In the genomic region with DNA sequence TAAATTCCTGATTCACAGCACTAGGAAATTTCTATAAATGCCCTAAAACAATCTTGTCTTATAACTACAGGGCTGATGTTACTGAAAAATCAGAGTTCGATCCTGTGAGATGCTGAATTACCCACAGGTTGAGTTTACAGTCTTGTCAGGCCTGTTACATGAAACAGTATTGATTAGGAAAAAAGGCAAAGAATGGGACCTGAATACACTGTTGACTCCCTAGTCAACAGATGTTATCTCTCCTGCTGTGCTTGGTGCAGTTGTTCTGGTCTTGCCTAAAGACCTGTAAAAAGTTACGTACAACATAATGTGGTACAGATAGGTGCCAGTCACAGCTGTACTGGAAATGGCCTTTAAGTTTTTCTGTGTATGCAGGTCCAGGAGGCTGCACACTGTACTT, we compare ENCODE assay signal across 1 cellular context.
TF ChIP-seq lines count a peak whose summit lies in the region.

No MANE protein-coding gene starts in this region.

TF ChIP-seq in GM23338, 12 proteins besides CTCF, POLR2A, EP300 and RAD21 (continued from another document):
- TF ChIP-seq, protein P1, sequence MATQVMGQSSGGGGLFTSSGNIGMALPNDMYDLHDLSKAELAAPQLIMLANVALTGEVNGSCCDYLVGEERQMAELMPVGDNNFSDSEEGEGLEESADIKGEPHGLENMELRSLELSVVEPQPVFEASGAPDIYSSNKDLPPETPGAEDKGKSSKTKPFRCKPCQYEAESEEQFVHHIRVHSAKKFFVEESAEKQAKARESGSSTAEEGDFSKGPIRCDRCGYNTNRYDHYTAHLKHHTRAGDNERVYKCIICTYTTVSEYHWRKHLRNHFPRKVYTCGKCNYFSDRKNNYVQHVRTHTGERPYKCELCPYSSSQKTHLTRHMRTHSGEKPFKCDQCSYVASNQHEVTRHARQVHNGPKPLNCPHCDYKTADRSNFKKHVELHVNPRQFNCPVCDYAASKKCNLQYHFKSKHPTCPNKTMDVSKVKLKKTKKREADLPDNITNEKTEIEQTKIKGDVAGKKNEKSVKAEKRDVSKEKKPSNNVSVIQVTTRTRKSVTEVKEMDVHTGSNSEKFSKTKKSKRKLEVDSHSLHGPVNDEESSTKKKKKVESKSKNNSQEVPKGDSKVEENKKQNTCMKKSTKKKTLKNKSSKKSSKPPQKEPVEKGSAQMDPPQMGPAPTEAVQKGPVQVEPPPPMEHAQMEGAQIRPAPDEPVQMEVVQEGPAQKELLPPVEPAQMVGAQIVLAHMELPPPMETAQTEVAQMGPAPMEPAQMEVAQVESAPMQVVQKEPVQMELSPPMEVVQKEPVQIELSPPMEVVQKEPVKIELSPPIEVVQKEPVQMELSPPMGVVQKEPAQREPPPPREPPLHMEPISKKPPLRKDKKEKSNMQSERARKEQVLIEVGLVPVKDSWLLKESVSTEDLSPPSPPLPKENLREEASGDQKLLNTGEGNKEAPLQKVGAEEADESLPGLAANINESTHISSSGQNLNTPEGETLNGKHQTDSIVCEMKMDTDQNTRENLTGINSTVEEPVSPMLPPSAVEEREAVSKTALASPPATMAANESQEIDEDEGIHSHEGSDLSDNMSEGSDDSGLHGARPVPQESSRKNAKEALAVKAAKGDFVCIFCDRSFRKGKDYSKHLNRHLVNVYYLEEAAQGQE (IDR thresholded peaks at IDR 0.05; ENCODE audit: unreplicated experiment): no peak
- no peak for TF ChIP-seq EZH2 (IDR thresholded peaks at IDR 0.05; ENCODE audit: low read depth, unreplicated experiment)
- no peak for TF ChIP-seq POLR2AphosphoS5 (IDR thresholded peaks at IDR 0.05; ENCODE audit: low read depth)
- no peak for TF ChIP-seq JUNB (IDR thresholded peaks at IDR 0.05; ENCODE audit: unreplicated experiment)
- no peak for TF ChIP-seq ZNF462 (CRISPR knock-in tag; IDR thresholded peaks at IDR 0.05)
- no peak for TF ChIP-seq CREB1 (CRISPR knock-in tag; IDR thresholded peaks at IDR 0.05; ENCODE audit: low read depth)
- no peak for TF ChIP-seq ZNF331 (CRISPR knock-in tag; IDR thresholded peaks at IDR 0.05; ENCODE audit: low read depth)
- TF ChIP-seq ZNF114 (CRISPR knock-in tag; IDR thresholded peaks at IDR 0.05): no peak
- TF ChIP-seq NANOG (IDR thresholded peaks at IDR 0.05; ENCODE audit: borderline replicate concordance): no peak
- TF ChIP-seq STAT1 (IDR thresholded peaks at IDR 0.05; ENCODE audit: unreplicated experiment): no peak
